Comparison of ENCODE assay signal across 8 cellular contexts in the genomic region with DNA sequence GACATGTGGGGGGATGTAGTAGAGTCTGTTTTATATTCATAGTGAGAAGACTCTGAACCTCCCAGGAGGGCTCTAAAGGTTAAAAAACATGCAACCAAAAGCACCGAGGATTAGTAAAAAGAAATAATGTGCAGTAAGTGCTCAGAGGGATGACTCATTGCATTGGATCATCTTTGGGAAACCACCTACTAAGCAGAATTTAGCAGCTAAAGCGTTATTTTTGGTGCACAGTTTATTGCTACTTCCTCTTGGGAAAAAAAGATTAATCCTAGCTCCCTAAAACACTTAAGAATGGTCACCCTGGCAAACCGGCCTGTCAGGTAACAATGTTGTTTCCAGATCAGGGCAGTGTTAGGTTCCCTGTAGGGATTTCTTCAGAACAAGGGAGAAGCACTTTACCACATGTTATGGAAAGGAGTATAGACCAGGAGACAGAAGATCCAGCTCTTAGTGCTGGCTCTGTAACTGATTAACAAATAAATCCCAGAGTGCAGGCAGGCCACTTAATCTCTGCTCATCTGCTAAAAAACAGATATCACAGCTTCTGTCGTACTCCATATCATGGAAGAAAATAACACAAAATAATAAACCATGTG. TPM values are rescaled to one million over a fixed set of nuclear protein-coding genes. Genes with fewer than 3 reads are reported as not detected.
DNase-seq lines count a peak whose midpoint lies in the region; ATAC-seq and TF ChIP-seq lines count a peak whose summit lies in the region.

No MANE protein-coding gene starts in this region.

- no peak overlapping the region for H2AFZ ChIP-seq in trophoblast cell (ENCODE audit: insufficient read depth, low read length, poor library complexity)

- H4K8ac ChIP-seq in trophoblast cell (ENCODE audit: low read depth, low read length) = no peak overlapping the region

- no peak overlapping the region for H3K4me2 ChIP-seq in trophoblast cell (ENCODE audit: low read length)

- no peak for TF ChIP-seq CTCF in CD4-positive, alpha-beta T cell (IDR thresholded peaks at IDR 0.05)

- no peak overlapping the region for H2AK5ac ChIP-seq in trophoblast cell (ENCODE audit: low read length)

- no CpG with 5 or more reads among the region's 4 CpGs for WGBS in trophoblast cell (ENCODE audit: extremely low coverage, insufficient coverage, insufficient read length)

- no peak overlapping the region for H3K4me3 ChIP-seq in trophoblast cell (ENCODE audit: low read depth, low read length)

- no peak overlapping the region for H2BK5ac ChIP-seq in trophoblast cell (ENCODE audit: low read depth, low read length, poor library complexity)

- H3K4ac ChIP-seq in trophoblast cell (ENCODE audit: low read depth, low read length) = no peak overlapping the region

- no peaks in the 10 kb centered on the region for H3K79me1 ChIP-seq in trophoblast cell (ENCODE audit: low read length)

- no peak overlapping the region for H4K12ac ChIP-seq in trophoblast cell (ENCODE audit: low read depth, low read length)

- H3K4me1 Mint-ChIP-seq in CD4-positive, alpha-beta T cell (ENCODE audit: low read depth) = peaks cover 51% of the 10 kb centered on the region

- CTCF ChIA-PET in CD4-positive, alpha-beta T cell (lab: Charles Lee) = interaction anchor here (0.9 to 3.8 kb wide), 3 partner anchors 13 to 198 kb away, joined by 4 to 15 read pairs (median 4); no protein-coding TSS in a partner anchor

- H2BK12ac ChIP-seq in trophoblast cell (ENCODE audit: low read length) = no peak overlapping the region

- H3K14ac ChIP-seq in trophoblast cell (ENCODE audit: low read length) = no peak overlapping the region

- no peak overlapping the region for H2BK120ac ChIP-seq in trophoblast cell (ENCODE audit: insufficient read depth, low read length, poor library complexity)

- H3K23ac ChIP-seq in trophoblast cell (ENCODE audit: low read length) = no peak overlapping the region

- H3K27ac ChIP-seq in trophoblast cell (ENCODE audit: low read depth, low read length) = peak overlapping the region; percentile 60
- no peak overlapping the region for H3K27ac ChIP-seq in CD4-positive, alpha-beta T cell (ENCODE audit: low read depth, low read length)

- H3K27me3 Mint-ChIP-seq in CD4-positive, alpha-beta T cell = no peaks in the 10 kb centered on the region

- DNase-seq in SK-N-DZ (ENCODE audit: low spot score) (peak; percentile 40), trophoblast cell (peak in 1 of 2 donors; percentile 55), NCI-H2107 (lab: John Stamatoyannopoulos, UW) (no peak), pons (ENCODE audit: low spot score) (no peak)
- DNase-seq in CD4-positive, alpha-beta T cell = no peak

- H3K79me2 ChIP-seq in trophoblast cell (ENCODE audit: control insufficient read depth, insufficient read depth, low read length, poor library complexity) = no peaks in the 10 kb centered on the region

- H3K27me3 ChIP-seq in trophoblast cell (ENCODE audit: insufficient read depth, low read length) = no peaks in the 10 kb centered on the region
- H3K27me3 ChIP-seq in CD4-positive, alpha-beta T cell (ENCODE audit: control insufficient read depth, insufficient read depth, low read length) = no peaks in the 10 kb centered on the region

- no peaks in the 10 kb centered on the region for H3K36me3 Mint-ChIP-seq in CD4-positive, alpha-beta T cell (ENCODE audit: low read depth)

- no peak overlapping the region for H3K9ac ChIP-seq in trophoblast cell (ENCODE audit: low read length)

- H3K9me3 ChIP-seq in trophoblast cell (ENCODE audit: insufficient read depth, low read depth, low read length) = no peaks in the 10 kb centered on the region
- no peaks in the 10 kb centered on the region for H3K9me3 ChIP-seq in CD4-positive, alpha-beta T cell (ENCODE audit: control insufficient read depth, low read length)

- intact Hi-C loops in CD4-positive, alpha-beta T cell (cut with DNase I, micrococcal nuclease) = no loop called here

- no peak overlapping the region for H3K4me3 Mint-ChIP-seq in CD4-positive, alpha-beta T cell

- H3K18ac ChIP-seq in trophoblast cell (ENCODE audit: low read length) = no peak overlapping the region

- peaks cover 0 to 1% of the 10 kb centered on the region in 2 experiments for H3K36me3 ChIP-seq in trophoblast cell (ENCODE audit: control insufficient read depth in 1 of 2, insufficient read depth in 2 of 2, low read length in 2 of 2)

- peak; percentile 33 for ATAC-seq in GM18861 (IDR thresholded peaks at IDR 0.05; ENCODE audit: unreplicated experiment)
- peak; percentile 29 for ATAC-seq in HG02973 (IDR thresholded peaks at IDR 0.05; ENCODE audit: unreplicated experiment)
- ATAC-seq in esophagus mucosa = peak; percentile 83
- no peak for ATAC-seq in CD4-positive, alpha-beta T cell (ENCODE audit: poor library complexity)

- H3K9me3 Mint-ChIP-seq in CD4-positive, alpha-beta T cell = no peaks in the 10 kb centered on the region

- H3K4me1 ChIP-seq in trophoblast cell (ENCODE audit: control insufficient read depth in 1 of 2, insufficient read depth in 2 of 2, low read length in 2 of 2) = peaks cover 0 to 10% of the 10 kb centered on the region in 2 experiments

- no peak overlapping the region for H3K27ac Mint-ChIP-seq in CD4-positive, alpha-beta T cell

- POLR2A ChIA-PET in CD4-positive, alpha-beta T cell (lab: Charles Lee) = interaction anchor here (0.5 kb wide), 1 partner anchor 769 kb away, joined by 3 read pairs; no protein-coding TSS in a partner anchor

- H4K91ac ChIP-seq in trophoblast cell (ENCODE audit: low read depth, low read length) = no peak overlapping the region

RNA-seq across cellular contexts. Expression of a gene that starts 44.8 kb away (rescaled TPM):
- polyA plus RNA-seq in SK-N-DZ (2014; cell fraction: cytosol; rRNA removed) = 24.7 and 30.0 TPM in 2 replicates
- 52.3 and 53.1 TPM in 2 replicates for polyA plus RNA-seq in SK-N-DZ (2014; cell fraction: nucleus; rRNA removed)
- 11.8 TPM for total RNA-seq in esophagus mucosa
- polyA plus RNA-seq in trophoblast cell (2013) = 30.9 and 34.0 TPM in 2 replicates
- 10 to 100 TPM; 81.2 to 83.8 TPM for total RNA-seq in CD4-positive, alpha-beta T cell
